ENCODE assay signal across 1 cellular context in the genomic region with DNA sequence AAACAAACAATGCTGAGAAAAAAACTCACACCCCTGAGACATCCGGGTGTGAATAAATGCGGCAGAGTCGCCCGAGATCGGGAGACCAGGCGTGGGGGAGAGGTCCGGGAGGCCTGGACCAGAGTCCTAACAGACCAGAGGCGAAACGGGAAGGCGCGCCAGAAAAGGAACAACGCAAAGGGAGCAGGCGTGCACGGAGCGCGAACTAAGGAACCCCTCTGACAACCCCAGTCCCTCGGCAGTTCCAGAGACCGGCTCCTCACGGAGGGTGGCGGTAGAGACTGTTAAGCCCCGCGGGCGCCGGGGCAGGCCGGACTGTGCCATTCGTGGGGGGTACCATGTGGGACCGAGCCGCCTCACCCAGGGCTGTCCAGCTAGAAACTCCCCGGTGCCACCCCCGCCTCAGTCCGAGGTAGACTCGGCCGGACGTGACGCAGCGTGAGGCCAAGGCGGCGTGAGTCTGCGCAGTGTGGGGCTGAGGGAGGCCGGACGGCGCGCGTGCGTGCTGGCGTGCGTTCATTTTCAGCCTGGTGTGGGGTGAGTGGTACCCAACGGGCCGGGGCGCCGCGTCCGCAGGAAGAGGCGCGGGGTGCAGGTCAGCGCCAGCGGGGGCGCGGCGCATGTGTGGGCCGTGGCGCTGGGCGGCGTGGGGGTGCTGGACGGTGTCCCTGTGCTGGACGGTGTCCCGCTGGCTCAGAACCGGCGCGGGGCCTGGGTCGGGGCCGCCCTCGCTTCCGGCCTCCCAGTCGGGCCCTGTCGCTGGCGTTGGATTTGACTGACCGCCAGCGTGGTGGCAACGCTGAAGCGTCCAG.
TF ChIP-seq lines count a peak whose summit lies in the region.

A gene (plus strand): TSS at position 513 of the 812 bp plus-strand sequence. CDS start 1,075 bp downstream, outside the sequence.

TF ChIP-seq in HepG2, 621 proteins besides CTCF, POLR2A, EP300 and RAD21 (continued from another document and continues in another):
- TF ChIP-seq TGIF2 (CRISPR knock-in tag; IDR thresholded peaks at IDR 0.05) (peak; percentile 36; the same call in 1 of the 2 replicates), ZNF496 (CRISPR knock-in tag; IDR thresholded peaks at IDR 0.05; ENCODE audit: insufficient replicate concordance) (no peak), CREM (IDR thresholded peaks at IDR 0.05) (peak; percentile 86), CREM (CRISPR knock-in tag; IDR thresholded peaks at IDR 0.05) (no peak), KLF12 (CRISPR knock-in tag; IDR thresholded peaks at IDR 0.05; ENCODE audit: borderline replicate concordance) (0 out of 2 replicates have a peak, but pooled peaks have one; percentile 55), ZNF841 (CRISPR knock-in tag; IDR thresholded peaks at IDR 0.05; ENCODE audit: borderline replicate concordance) (no peak), HOXA7 (CRISPR knock-in tag; IDR thresholded peaks at IDR 0.05) (no peak), MXI1 (IDR thresholded peaks at IDR 0.05; ENCODE audit: borderline replicate concordance, low read depth, low read length) (peak; percentile 86; the same call in 1 of the 3 replicates), RXRB (CRISPR knock-in tag; IDR thresholded peaks at IDR 0.05; ENCODE audit: borderline replicate concordance) (0 out of 2 replicates have a peak, but pooled peaks have one; percentile 38), YEATS2 (CRISPR knock-in tag; IDR thresholded peaks at IDR 0.05; ENCODE audit: borderline replicate concordance) (peak; percentile 96), GABPA (IDR thresholded peaks at IDR 0.05; ENCODE audit: low read depth, low read length) (peak; percentile 76), GABPA (CRISPR knock-in tag; IDR thresholded peaks at IDR 0.05; ENCODE audit: low read depth) (peak; percentile 93), DNMT1 (CRISPR knock-in tag; IDR thresholded peaks at IDR 0.05) (no peak; the same call in 1 of the 2 replicates)
- TF ChIP-seq, protein P1, sequence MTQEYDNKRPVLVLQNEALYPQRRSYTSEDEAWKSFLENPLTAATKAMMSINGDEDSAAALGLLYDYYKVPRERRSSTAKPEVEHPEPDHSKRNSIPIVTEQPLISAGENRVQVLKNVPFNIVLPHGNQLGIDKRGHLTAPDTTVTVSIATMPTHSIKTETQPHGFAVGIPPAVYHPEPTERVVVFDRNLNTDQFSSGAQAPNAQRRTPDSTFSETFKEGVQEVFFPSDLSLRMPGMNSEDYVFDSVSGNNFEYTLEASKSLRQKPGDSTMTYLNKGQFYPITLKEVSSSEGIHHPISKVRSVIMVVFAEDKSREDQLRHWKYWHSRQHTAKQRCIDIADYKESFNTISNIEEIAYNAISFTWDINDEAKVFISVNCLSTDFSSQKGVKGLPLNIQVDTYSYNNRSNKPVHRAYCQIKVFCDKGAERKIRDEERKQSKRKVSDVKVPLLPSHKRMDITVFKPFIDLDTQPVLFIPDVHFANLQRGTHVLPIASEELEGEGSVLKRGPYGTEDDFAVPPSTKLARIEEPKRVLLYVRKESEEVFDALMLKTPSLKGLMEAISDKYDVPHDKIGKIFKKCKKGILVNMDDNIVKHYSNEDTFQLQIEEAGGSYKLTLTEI (CRISPR knock-in tag; conservative IDR thresholded peaks at IDR 0.05) = no peak
- TF ChIP-seq, protein P2, sequence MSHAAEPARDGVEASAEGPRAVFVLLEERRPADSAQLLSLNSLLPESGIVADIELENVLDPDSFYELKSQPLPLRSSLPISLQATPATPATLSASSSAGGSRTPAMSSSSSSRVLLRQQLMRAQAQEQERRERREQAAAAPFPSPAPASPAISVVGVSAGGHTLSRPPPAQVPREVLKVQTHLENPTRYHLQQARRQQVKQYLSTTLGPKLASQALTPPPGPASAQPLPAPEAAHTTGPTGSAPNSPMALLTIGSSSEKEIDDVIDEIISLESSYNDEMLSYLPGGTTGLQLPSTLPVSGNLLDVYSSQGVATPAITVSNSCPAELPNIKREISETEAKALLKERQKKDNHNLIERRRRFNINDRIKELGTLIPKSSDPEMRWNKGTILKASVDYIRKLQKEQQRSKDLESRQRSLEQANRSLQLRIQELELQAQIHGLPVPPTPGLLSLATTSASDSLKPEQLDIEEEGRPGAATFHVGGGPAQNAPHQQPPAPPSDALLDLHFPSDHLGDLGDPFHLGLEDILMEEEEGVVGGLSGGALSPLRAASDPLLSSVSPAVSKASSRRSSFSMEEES (CRISPR knock-in tag; IDR thresholded peaks at IDR 0.05) = no peak; the same call in 1 of the 2 replicates
- TF ChIP-seq, protein P3, sequence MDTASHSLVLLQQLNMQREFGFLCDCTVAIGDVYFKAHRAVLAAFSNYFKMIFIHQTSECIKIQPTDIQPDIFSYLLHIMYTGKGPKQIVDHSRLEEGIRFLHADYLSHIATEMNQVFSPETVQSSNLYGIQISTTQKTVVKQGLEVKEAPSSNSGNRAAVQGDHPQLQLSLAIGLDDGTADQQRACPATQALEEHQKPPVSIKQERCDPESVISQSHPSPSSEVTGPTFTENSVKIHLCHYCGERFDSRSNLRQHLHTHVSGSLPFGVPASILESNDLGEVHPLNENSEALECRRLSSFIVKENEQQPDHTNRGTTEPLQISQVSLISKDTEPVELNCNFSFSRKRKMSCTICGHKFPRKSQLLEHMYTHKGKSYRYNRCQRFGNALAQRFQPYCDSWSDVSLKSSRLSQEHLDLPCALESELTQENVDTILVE (CRISPR knock-in tag; IDR thresholded peaks at IDR 0.05) = peak; percentile 22; the same call in 1 of the 2 replicates
- TF ChIP-seq, protein P4, sequence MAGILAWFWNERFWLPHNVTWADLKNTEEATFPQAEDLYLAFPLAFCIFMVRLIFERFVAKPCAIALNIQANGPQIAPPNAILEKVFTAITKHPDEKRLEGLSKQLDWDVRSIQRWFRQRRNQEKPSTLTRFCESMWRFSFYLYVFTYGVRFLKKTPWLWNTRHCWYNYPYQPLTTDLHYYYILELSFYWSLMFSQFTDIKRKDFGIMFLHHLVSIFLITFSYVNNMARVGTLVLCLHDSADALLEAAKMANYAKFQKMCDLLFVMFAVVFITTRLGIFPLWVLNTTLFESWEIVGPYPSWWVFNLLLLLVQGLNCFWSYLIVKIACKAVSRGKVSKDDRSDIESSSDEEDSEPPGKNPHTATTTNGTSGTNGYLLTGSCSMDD (CRISPR knock-in tag; IDR thresholded peaks at IDR 0.05) = 0 out of 2 replicates have a peak, but pooled peaks have one; percentile 36
- TF ChIP-seq, protein P5, sequence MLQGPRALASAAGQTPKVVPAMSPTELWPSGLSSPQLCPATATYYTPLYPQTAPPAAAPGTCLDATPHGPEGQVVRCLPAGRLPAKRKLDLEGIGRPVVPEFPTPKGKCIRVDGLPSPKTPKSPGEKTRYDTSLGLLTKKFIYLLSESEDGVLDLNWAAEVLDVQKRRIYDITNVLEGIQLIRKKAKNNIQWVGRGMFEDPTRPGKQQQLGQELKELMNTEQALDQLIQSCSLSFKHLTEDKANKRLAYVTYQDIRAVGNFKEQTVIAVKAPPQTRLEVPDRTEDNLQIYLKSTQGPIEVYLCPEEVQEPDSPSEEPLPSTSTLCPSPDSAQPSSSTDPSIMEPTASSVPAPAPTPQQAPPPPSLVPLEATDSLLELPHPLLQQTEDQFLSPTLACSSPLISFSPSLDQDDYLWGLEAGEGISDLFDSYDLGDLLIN (CRISPR knock-in tag; IDR thresholded peaks at IDR 0.05; ENCODE audit: borderline replicate concordance) = 0 out of 2 replicates have a peak, but pooled peaks have one; percentile 11
- TF ChIP-seq, protein P6, sequence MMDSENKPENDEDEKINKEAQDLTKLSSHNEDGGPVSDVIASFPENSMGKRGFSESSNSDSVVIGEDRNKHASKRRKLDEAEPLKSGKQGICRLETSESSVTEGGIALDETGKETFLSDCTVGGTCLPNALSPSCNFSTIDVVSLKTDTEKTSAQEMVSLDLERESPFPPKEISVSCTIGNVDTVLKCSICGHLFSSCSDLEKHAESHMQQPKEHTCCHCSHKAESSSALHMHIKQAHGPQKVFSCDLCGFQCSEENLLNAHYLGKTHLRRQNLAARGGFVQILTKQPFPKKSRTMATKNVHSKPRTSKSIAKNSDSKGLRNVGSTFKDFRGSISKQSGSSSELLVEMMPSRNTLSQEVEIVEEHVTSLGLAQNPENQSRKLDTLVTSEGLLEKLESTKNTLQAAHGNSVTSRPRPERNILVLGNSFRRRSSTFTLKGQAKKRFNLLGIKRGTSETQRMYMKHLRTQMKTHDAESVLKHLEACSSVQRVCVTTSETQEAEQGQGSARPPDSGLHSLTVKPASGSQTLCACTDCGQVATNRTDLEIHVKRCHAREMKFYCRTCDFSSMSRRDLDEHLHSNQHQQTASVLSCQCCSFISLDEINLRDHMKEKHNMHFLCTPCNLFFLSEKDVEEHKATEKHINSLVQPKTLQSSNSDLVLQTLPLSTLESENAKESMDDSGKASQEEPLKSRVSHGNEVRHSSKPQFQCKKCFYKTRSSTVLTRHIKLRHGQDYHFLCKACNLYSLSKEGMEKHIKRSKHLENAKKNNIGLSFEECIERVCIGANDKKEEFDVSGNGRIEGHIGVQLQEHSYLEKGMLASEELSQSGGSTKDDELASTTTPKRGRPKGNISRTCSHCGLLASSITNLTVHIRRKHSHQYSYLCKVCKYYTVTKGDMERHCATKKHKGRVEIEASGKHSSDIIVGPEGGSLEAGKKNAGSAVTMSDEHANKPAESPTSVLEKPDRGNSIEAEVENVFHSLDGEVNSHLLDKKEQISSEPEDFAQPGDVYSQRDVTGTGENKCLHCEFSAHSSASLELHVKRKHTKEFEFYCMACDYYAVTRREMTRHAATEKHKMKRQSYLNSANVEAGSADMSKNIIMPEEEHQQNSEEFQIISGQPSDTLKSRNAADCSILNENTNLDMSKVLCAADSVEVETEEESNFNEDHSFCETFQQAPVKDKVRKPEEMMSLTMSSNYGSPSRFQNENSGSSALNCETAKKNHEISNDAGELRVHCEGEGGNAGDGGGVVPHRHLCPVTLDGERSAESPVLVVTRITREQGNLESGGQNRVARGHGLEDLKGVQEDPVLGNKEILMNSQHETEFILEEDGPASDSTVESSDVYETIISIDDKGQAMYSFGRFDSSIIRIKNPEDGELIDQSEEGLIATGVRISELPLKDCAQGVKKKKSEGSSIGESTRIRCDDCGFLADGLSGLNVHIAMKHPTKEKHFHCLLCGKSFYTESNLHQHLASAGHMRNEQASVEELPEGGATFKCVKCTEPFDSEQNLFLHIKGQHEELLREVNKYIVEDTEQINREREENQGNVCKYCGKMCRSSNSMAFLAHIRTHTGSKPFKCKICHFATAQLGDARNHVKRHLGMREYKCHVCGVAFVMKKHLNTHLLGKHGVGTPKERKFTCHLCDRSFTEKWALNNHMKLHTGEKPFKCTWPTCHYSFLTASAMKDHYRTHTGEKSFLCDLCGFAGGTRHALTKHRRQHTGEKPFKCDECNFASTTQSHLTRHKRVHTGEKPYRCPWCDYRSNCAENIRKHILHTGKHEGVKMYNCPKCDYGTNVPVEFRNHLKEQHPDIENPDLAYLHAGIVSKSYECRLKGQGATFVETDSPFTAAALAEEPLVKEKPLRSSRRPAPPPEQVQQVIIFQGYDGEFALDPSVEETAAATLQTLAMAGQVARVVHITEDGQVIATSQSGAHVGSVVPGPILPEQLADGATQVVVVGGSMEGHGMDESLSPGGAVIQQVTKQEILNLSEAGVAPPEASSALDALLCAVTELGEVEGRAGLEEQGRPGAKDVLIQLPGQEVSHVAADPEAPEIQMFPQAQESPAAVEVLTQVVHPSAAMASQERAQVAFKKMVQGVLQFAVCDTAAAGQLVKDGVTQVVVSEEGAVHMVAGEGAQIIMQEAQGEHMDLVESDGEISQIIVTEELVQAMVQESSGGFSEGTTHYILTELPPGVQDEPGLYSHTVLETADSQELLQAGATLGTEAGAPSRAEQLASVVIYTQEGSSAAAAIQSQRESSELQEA (CRISPR knock-in tag; IDR thresholded peaks at IDR 0.05; ENCODE audit: not compliant biosample characterization) = peak; percentile 93
- TF ChIP-seq, protein P7, sequence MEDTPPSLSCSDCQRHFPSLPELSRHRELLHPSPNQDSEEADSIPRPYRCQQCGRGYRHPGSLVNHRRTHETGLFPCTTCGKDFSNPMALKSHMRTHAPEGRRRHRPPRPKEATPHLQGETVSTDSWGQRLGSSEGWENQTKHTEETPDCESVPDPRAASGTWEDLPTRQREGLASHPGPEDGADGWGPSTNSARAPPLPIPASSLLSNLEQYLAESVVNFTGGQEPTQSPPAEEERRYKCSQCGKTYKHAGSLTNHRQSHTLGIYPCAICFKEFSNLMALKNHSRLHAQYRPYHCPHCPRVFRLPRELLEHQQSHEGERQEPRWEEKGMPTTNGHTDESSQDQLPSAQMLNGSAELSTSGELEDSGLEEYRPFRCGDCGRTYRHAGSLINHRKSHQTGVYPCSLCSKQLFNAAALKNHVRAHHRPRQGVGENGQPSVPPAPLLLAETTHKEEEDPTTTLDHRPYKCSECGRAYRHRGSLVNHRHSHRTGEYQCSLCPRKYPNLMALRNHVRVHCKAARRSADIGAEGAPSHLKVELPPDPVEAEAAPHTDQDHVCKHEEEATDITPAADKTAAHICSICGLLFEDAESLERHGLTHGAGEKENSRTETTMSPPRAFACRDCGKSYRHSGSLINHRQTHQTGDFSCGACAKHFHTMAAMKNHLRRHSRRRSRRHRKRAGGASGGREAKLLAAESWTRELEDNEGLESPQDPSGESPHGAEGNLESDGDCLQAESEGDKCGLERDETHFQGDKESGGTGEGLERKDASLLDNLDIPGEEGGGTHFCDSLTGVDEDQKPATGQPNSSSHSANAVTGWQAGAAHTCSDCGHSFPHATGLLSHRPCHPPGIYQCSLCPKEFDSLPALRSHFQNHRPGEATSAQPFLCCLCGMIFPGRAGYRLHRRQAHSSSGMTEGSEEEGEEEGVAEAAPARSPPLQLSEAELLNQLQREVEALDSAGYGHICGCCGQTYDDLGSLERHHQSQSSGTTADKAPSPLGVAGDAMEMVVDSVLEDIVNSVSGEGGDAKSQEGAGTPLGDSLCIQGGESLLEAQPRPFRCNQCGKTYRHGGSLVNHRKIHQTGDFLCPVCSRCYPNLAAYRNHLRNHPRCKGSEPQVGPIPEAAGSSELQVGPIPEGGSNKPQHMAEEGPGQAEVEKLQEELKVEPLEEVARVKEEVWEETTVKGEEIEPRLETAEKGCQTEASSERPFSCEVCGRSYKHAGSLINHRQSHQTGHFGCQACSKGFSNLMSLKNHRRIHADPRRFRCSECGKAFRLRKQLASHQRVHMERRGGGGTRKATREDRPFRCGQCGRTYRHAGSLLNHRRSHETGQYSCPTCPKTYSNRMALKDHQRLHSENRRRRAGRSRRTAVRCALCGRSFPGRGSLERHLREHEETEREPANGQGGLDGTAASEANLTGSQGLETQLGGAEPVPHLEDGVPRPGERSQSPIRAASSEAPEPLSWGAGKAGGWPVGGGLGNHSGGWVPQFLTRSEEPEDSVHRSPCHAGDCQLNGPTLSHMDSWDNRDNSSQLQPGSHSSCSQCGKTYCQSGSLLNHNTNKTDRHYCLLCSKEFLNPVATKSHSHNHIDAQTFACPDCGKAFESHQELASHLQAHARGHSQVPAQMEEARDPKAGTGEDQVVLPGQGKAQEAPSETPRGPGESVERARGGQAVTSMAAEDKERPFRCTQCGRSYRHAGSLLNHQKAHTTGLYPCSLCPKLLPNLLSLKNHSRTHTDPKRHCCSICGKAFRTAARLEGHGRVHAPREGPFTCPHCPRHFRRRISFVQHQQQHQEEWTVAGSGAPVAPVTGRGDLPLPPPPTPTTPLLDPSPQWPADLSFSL (CRISPR knock-in tag; IDR thresholded peaks at IDR 0.05) = no peak
- TF ChIP-seq, protein P8, sequence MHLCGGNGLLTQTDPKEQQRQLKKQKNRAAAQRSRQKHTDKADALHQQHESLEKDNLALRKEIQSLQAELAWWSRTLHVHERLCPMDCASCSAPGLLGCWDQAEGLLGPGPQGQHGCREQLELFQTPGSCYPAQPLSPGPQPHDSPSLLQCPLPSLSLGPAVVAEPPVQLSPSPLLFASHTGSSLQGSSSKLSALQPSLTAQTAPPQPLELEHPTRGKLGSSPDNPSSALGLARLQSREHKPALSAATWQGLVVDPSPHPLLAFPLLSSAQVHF (CRISPR knock-in tag; IDR thresholded peaks at IDR 0.05) = peak; percentile 80; the same call in 1 of the 2 replicates
